19 cellular contexts compared by ENCODE assay signal in genomic region chr2:105361132-105361889, GRCh38. TPM values are rescaled to one million over a fixed set of nuclear protein-coding genes. Genes with fewer than 3 reads are reported as not detected.
DNase-seq lines count a peak whose midpoint lies in the region; ATAC-seq and TF ChIP-seq lines count a peak whose summit lies in the region.
"Had no signal": no experiment of that assay in that cellular context is flagged by ENCODE, and none has a peak within 500 bp of the region (broad histone marks: within the 10 kb centered on the region; RNA-seq: fewer than 3 reads in every experiment).

No MANE protein-coding gene starts in this region.

- H3K27me3 Mint-ChIP-seq in T-helper 2 cell treated with Interferon-gamma antibody and Interleukin-4, amounts not matched to agents 5 μg/mL and 100 μg/mL, for 36 hours (ENCODE audit: low read depth): no peaks in the 10 kb centered on the region
- H3K27me3 Mint-ChIP-seq: brain had no signal

- peaks cover 29% of the 10 kb centered on the region for H3K4me1 Mint-ChIP-seq in T-helper 2 cell treated with Interferon-gamma antibody and Interleukin-4, amounts not matched to agents 5 μg/mL and 100 μg/mL, for 36 hours (ENCODE audit: low read depth)
- H3K4me1 Mint-ChIP-seq: brain, WTC11 had no signal

- H3K27me3 ChIP-seq in cardiac muscle cell: no peaks in the 10 kb centered on the region
- no peaks in the 10 kb centered on the region for H3K27me3 ChIP-seq in aorta (ENCODE audit: control insufficient read depth in 1 of 2, insufficient read depth in 2 of 2, low read length in 1 of 2)
- no peaks in the 10 kb centered on the region for H3K27me3 ChIP-seq in Karpas-422 (ENCODE audit: low read length)
- H3K27me3 ChIP-seq: transverse colon had no signal

- H2AFZ ChIP-seq in Karpas-422 (ENCODE audit: low read length): no peak overlapping the region
- H2AFZ ChIP-seq: PC-9 had no signal

- H3K27ac Mint-ChIP-seq in T-helper 2 cell treated with Interferon-gamma antibody and Interleukin-4, amounts not matched to agents 5 μg/mL and 100 μg/mL, for 36 hours: peak overlapping the region; percentile 69
- H3K27ac Mint-ChIP-seq: WTC11 had no signal

- H3K27ac ChIP-seq in cardiac muscle cell (peak overlapping the region; percentile 86), aorta (ENCODE audit: low read depth in 1 of 2, low read length in 2 of 2) (no peak overlapping the region), Karpas-422 (ENCODE audit: low read length) (no peak overlapping the region)
- H3K27ac ChIP-seq: HL-60, PC-9, prostate gland, transverse colon had no signal

- 78 to 85% methylated on average over 11 of the region's 11 CpGs for WGBS in aorta, 2 donors

- no peaks in the 10 kb centered on the region for H3K9me3 ChIP-seq in cardiac muscle cell (ENCODE audit: low read depth)
- peaks cover 1% of the 10 kb centered on the region for H3K9me3 ChIP-seq in aorta (ENCODE audit: control insufficient read depth, low read length)
- H3K9me3 ChIP-seq in Karpas-422 (ENCODE audit: low read length): 0 out of 2 replicates have a peak, but pooled peaks cover under 1% of the 10 kb centered on the region
- H3K9me3 ChIP-seq: prostate gland had no signal

- H4K20me1 ChIP-seq in Karpas-422 (ENCODE audit: insufficient read depth, low read depth, low read length): no peaks in the 10 kb centered on the region

- no peaks in the 10 kb centered on the region for H3K79me2 ChIP-seq in Karpas-422 (ENCODE audit: low read length)

- H3K4me1 ChIP-seq in cardiac muscle cell (ENCODE audit: low read depth): no peaks in the 10 kb centered on the region
- peaks cover 2% of the 10 kb centered on the region in 2 donors for H3K4me1 ChIP-seq in aorta (ENCODE audit: control insufficient read depth in 1 of 2, insufficient read depth in 2 of 2, low read length in 2 of 2)
- no peaks in the 10 kb centered on the region for H3K4me1 ChIP-seq in Karpas-422 (ENCODE audit: low read length)
- H3K4me1 ChIP-seq: prostate gland, transverse colon had no signal

- H3K4me3 Mint-ChIP-seq in T-helper 2 cell treated with Interferon-gamma antibody and Interleukin-4, amounts not matched to agents 5 μg/mL and 100 μg/mL, for 36 hours: peak overlapping the region; percentile 33
- H3K4me3 Mint-ChIP-seq: brain, WTC11 had no signal

- DNase-seq in cardiac muscle cell (ENCODE audit: low read depth in 1 of 2, low spot score in 1 of 2) (no peak), left cardiac atrium (no peak), aorta (no peak), Karpas-422 (no peak)
- no peak for DNase-seq in T-helper 2 cell treated with Interferon-gamma antibody and Interleukin-4, amounts not matched to agents 5 μg/mL and 100 μg/mL, for 36 hours (ENCODE audit: low spot score)
- DNase-seq in activated naive CD4-positive, alpha-beta T cell treated with Interleukin-2 at 50 U/mL for 16 hours: peak; percentile 14
- DNase-seq in stimulated activated CD4-positive, alpha-beta T cell treated with anti-CD3 and anti-CD28 coated beads, Interleukin-2, amount 100 ng/mL, for 4 hours (ENCODE audit: low read depth): peak; percentile 26
- DNase-seq: activated effector memory CD4-positive, alpha-beta T cell treated with Interleukin-2 at 50 U/mL for 16 hours; hypothalamus; NCI-H1694 treated with DMSO at 0.1 percent for 48 hours; NCI-H524; PC-9; transverse colon had no signal

- H3K36me3 Mint-ChIP-seq in T-helper 2 cell treated with Interferon-gamma antibody and Interleukin-4, amounts not matched to agents 5 μg/mL and 100 μg/mL, for 36 hours (ENCODE audit: low read depth): peaks cover 55% of the 10 kb centered on the region

- TF ChIP-seq CTCF in cardiac muscle cell (IDR thresholded peaks at IDR 0.05; ENCODE audit: low read depth, low read length): no peak

- intact Hi-C loops in left cardiac atrium (cut with DNase I) (no loop called here), aorta (cut with DNase I) (no loop called here)

- H3K4me3 ChIP-seq in cardiac muscle cell: no peak overlapping the region
- H3K4me3 ChIP-seq in aorta (ENCODE audit: low read length in 2 of 2): no peak overlapping the region
- no peak overlapping the region for H3K4me3 ChIP-seq in Karpas-422 (ENCODE audit: low read length)
- H3K4me3 ChIP-seq: PC-9, prostate gland, transverse colon had no signal

- H3K36me3 ChIP-seq in cardiac muscle cell: peaks cover 78% of the 10 kb centered on the region
- peaks cover 7 to 8% of the 10 kb centered on the region in 2 donors for H3K36me3 ChIP-seq in aorta (ENCODE audit: control insufficient read depth in 1 of 2, insufficient read depth in 2 of 2, low read length in 1 of 2)
- H3K36me3 ChIP-seq in Karpas-422 (ENCODE audit: insufficient read depth, low read length): peaks cover 27% of the 10 kb centered on the region
- H3K36me3 ChIP-seq: prostate gland had no signal

- H3K9me3 Mint-ChIP-seq in T-helper 2 cell treated with Interferon-gamma antibody and Interleukin-4, amounts not matched to agents 5 μg/mL and 100 μg/mL, for 36 hours: peaks cover 7% of the 10 kb centered on the region
- H3K9me3 Mint-ChIP-seq: WTC11 had no signal

- H3K9me2 ChIP-seq in Karpas-422 (replicated peaks; ENCODE audit: insufficient read depth, low read length): no peaks in the 10 kb centered on the region

- H3K9ac ChIP-seq in Karpas-422 (ENCODE audit: low read length): no peak overlapping the region

- ATAC-seq in left cardiac atrium (no peak), aorta (ENCODE audit: low FRiP score) (no peak), GM19351 (IDR thresholded peaks at IDR 0.05; ENCODE audit: unreplicated experiment) (no peak)
- ATAC-seq: left lobe of liver, WTC11 had no signal

- no peak overlapping the region for H3K4me2 ChIP-seq in Karpas-422 (ENCODE audit: low read depth, low read length, poor library complexity, severe bottlenecking)
- H3K4me2 ChIP-seq: PC-9 had no signal

RNA-seq across cellular contexts. Expression of gene C2orf49, which starts 24.0 kb away (rescaled TPM):
- total RNA-seq in cardiac muscle cell (21.5 and 37.9 TPM in 2 replicates), left cardiac atrium (10 to 100 TPM; 15.6 to 16.2 TPM), aorta (10 to 100 TPM; 13.4 to 20.8 TPM)
- polyA plus RNA-seq in cardiac muscle cell (19.2 and 31.3 TPM in 2 replicates), aorta (10 to 100 TPM; 10.9 to 12.1 TPM)
- total RNA-seq in Karpas-422 (2014; rRNA removed; shearing (Covaris generic); ENCODE audit: low replicate concordance): 26.3 and 42.4 TPM in 2 replicates

RNA-seq across cellular contexts. Expression of gene TGFBRAP1, which starts 31.8 kb away (rescaled TPM):
- total RNA-seq in cardiac muscle cell (15.8 and 18.9 TPM in 2 replicates), left cardiac atrium (10 to 100 TPM; 11.2 to 12.7 TPM), aorta (10 to 100 TPM; 17.5 to 21.5 TPM)
- polyA plus RNA-seq in cardiac muscle cell (11.4 and 11.5 TPM in 2 replicates), aorta (1 to 10 TPM; 5.1 to 7.1 TPM)
- 23.0 and 30.2 TPM in 2 replicates for total RNA-seq in Karpas-422 (2014; rRNA removed; shearing (Covaris generic); ENCODE audit: low replicate concordance)

RNA-seq across cellular contexts. Expression of gene FHL2, which starts 37.5 kb away (rescaled TPM):
- 586 and 1,288 TPM in 2 replicates for total RNA-seq in cardiac muscle cell
- 612 and 1,543 TPM in 2 replicates for polyA plus RNA-seq in cardiac muscle cell
- 10 to 100 TPM; 32.3 to 92.2 TPM for total RNA-seq in left cardiac atrium
- 10 to 100 TPM; 60.4 to 70.8 TPM for total RNA-seq in aorta
- polyA plus RNA-seq in aorta: 100 to 1,000 TPM in 1 of 2 donors, 10 to 100 TPM in 1; 64.7 to 129 TPM
- total RNA-seq in Karpas-422 (2014; rRNA removed; shearing (Covaris generic); ENCODE audit: low replicate concordance): 0.26 TPM in 1 of 2 replicates, not detected in the other

Comparison
In these comparisons a context has a peak if more than half of its experiments do, and no peak if none do; other contexts are left out.
1. DNase-seq: peak in activated naive CD4-positive, alpha-beta T cell treated with Interleukin-2 at 50 U/mL for 16 hours (single experiment) and stimulated activated CD4-positive, alpha-beta T cell treated with anti-CD3 and anti-CD28 coated beads, Interleukin-2, amount 100 ng/mL, for 4 hours (single experiment); none in cardiac muscle cell (0 of 2), left cardiac atrium (single experiment), T-helper 2 cell treated with Interferon-gamma antibody and Interleukin-4, amounts not matched to agents 5 μg/mL and 100 μg/mL, for 36 hours (single experiment), aorta (0 of 2) and Karpas-422 (single experiment).
2. RNA of gene FHL2, which starts 37.5 kb away (total RNA-seq): 586 to 1,288 TPM in cardiac muscle cell, 32.3 to 92.2 TPM in left cardiac atrium and 60.4 to 70.8 TPM in aorta; 0.26 TPM in Karpas-422; every median in the first group is over 10 times any median in the second.